ENCODE assay signal across 2 cellular contexts in the genomic region with DNA sequence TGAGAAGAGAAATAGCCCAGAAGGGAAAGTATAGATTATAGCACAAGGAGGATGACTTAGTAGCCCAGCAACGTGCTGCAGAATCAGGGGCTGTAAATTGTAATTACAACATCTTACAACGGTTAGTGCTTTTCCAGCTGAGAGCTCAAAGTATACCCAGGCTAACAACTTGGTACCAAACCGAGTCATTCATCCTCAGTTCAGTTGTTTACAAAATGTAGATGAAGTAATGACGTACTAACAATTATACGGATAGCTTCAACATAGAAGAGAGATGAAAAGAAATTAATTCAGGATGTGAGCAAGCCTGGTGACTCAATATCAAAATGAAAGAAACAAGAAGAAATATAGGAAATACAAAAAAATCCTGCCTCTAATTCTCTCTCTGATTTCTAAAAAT.
TF ChIP-seq lines count a peak whose summit lies in the region.

No MANE protein-coding gene starts in this region.

TF ChIP-seq in endothelial cell of umbilical vein, 7 proteins besides CTCF, POLR2A, EP300 and RAD21:
- TF ChIP-seq GATA2 (IDR thresholded peaks at IDR 0.05; ENCODE audit: insufficient read depth, insufficient read length, low read depth, low read length) (no peak), JUN (IDR thresholded peaks at IDR 0.05; ENCODE audit: borderline replicate concordance, insufficient read depth, insufficient read length, low read depth) (peak; percentile 21), FOS (IDR thresholded peaks at IDR 0.05; ENCODE audit: borderline replicate concordance, insufficient read depth, low read length) (peak; percentile 70)

TF ChIP-seq in neural cell, 6 proteins besides CTCF, POLR2A, EP300 and RAD21:
- TF ChIP-seq TAF1 (IDR thresholded peaks at IDR 0.05; ENCODE audit: low read depth) (no peak), SMC3 (conservative IDR thresholded peaks at IDR 0.05; ENCODE audit: poor library complexity) (no peak), EZH2 (IDR thresholded peaks at IDR 0.05; ENCODE audit: borderline replicate concordance, insufficient read depth, low read length, poor library complexity, severe bottlenecking) (no peak), MXI1 (conservative IDR thresholded peaks at IDR 0.05; ENCODE audit: poor library complexity, severe bottlenecking) (no peak), POLR2AphosphoS5 (IDR thresholded peaks at IDR 0.05) (peak; percentile 50)
